21 cellular contexts compared by ENCODE assay signal in the genomic region with DNA sequence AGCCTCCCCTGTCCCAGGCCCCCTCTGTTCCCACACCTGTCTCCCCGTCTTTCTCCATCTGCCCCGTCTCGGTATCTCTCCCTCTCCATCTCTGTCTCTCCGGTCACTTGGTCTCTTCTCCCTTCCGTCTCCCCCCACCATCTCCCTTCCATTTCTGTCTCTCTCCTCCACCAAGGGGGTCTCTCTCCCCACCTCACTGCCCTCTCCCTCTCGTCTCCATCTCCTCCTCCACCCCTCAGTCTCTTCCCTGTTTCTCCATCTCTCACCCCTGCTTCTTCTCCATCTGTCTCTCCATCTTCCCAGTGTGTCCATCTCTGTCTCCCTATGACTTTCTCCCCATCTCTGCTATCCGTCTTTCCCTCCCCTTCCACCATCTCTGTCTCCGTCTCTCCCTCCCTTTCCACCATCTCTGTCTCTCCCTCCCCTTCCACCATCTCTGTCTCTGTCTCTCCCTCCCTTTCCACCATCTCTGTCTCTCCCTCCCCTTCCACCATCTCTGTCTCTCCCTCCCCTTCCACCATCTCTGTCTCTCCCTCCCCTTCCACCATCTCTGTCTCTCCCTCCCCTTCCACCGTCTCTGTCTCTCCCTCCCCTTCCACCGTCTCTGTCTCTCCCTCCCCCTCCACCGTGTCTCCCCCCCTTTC. TPM values are rescaled to one million over a fixed set of nuclear protein-coding genes. Genes with fewer than 3 reads are reported as not detected.
"Had no signal": no experiment of that assay in that cellular context is flagged by ENCODE, and none has a peak within 500 bp of the region (broad histone marks: within the 10 kb centered on the region; RNA-seq: fewer than 3 reads in every experiment).

No MANE protein-coding gene starts in this region.

- DNase-seq: activated CD4-positive, alpha-beta memory T cell treated with anti-CD3 and anti-CD28 coated beads, Interleukin-2, amount 10 ng/mL, durations not matched to agents 7 days and 5 days; activated CD4-positive, alpha-beta T cell treated with anti-CD3 and anti-CD28 coated beads for 48 hours; activated CD4-positive, CD25-positive, alpha-beta regulatory T cell; activated naive CD4-positive, alpha-beta T cell treated with anti-CD3 and anti-CD28 coated beads, Interleukin-2, amount 50 U/mL, for 16 hours; activated T-cell treated with anti-CD3 and anti-CD28 coated beads, Interleukin-2, amount 50 U/mL, for 1 hour; amniotic stem cell; mesenchymal stem cell; nucleus accumbens; stimulated activated CD4-positive, alpha-beta T cell treated with anti-CD3 and anti-CD28 coated beads, Interleukin-4, amount 100 ng/mL, for 1 hour; T-helper 9 cell; thyroid gland had no signal

- H3K9me3 ChIP-seq: esophagus muscularis mucosa, gastroesophageal sphincter, mucosa of descending colon, thyroid gland had no signal

- H3K27ac Mint-ChIP-seq: activated CD4-positive, alpha-beta memory T cell treated with anti-CD3 and anti-CD28 coated beads, Interleukin-2, amount 10 ng/mL, durations not matched to agents 7 days and 5 days; dendritic cell treated with granulocyte-macrophage colony-stimulating factor and Interleukin-4, amounts not matched to agents 40 ng/mL and 50 ng/mL, for 4 days; nephron had no signal

- FAIRE-seq: urothelium cell line had no signal

- H3K36me3 ChIP-seq: esophagus muscularis mucosa, gastroesophageal sphincter, thyroid gland had no signal

- ATAC-seq: gastroesophageal sphincter, mucosa of descending colon, sciatic nerve had no signal

- H3K4me3 Mint-ChIP-seq: activated CD4-positive, alpha-beta memory T cell treated with anti-CD3 and anti-CD28 coated beads, Interleukin-2, amount 10 ng/mL, durations not matched to agents 7 days and 5 days; dendritic cell treated with granulocyte-macrophage colony-stimulating factor and Interleukin-4, amounts not matched to agents 40 ng/mL and 50 ng/mL, for 4 days had no signal

- H3K27ac ChIP-seq: esophagus muscularis mucosa, gastroesophageal sphincter, thyroid gland had no signal

- H3K4me3 ChIP-seq: esophagus muscularis mucosa, gastroesophageal sphincter, mucosa of descending colon, smooth muscle cell, thyroid gland had no signal

- H3K4me1 ChIP-seq: thyroid gland had no signal

- H3K4me2 ChIP-seq: smooth muscle cell had no signal

- H3K9me3 Mint-ChIP-seq: activated CD4-positive, alpha-beta memory T cell treated with anti-CD3 and anti-CD28 coated beads, Interleukin-2, amount 10 ng/mL, durations not matched to agents 7 days and 5 days; dendritic cell treated with granulocyte-macrophage colony-stimulating factor and Interleukin-4, amounts not matched to agents 40 ng/mL and 50 ng/mL, for 4 days; nephron had no signal

RNA-seq across cellular contexts. Expression of gene ERFL, which starts 13.9 kb away (rescaled TPM):
- total RNA-seq: gastroesophageal sphincter, liver had no signal
- polyA plus RNA-seq: liver had no signal

RNA-seq across cellular contexts. Expression of gene CD79A, which starts 37.2 kb away (rescaled TPM):
- total RNA-seq: chondrocyte, smooth muscle cell had no signal
